Comparison of ENCODE assay signal across 1 cellular context in genomic region chr1:162166934-162167615, GRCh38.
TF ChIP-seq lines count a peak whose summit lies in the region.

No MANE protein-coding gene starts in this region.

TF ChIP-seq in GM23338, 12 proteins besides CTCF, POLR2A, EP300 and RAD21 (continued from another document):
- TF ChIP-seq ZNF462 (CRISPR knock-in tag; IDR thresholded peaks at IDR 0.05), result no peak
